Comparison of ENCODE assay signal across 36 cellular contexts in genomic region chr3:184211297-184211696, GRCh38. TPM values are rescaled to one million over a fixed set of nuclear protein-coding genes. Genes with fewer than 3 reads are reported as not detected.
"Had no signal": no experiment of that assay in that cellular context is flagged by ENCODE, and none has a peak within 500 bp of the region (broad histone marks: within the 10 kb centered on the region; RNA-seq: fewer than 3 reads in every experiment).

No MANE protein-coding gene starts in this region.

- H3K36me3 ChIP-seq: adrenal gland, brain microvascular endothelial cell, breast epithelium had no signal

- H3K4me1 ChIP-seq: body of pancreas, breast epithelium had no signal

- DNase-seq: activated B cell treated with CpG ODN at 0.5 μM for 24 hours; activated CD4-positive, alpha-beta memory T cell treated with anti-CD3 and anti-CD28 coated beads for 36 hours; activated CD4-positive, alpha-beta T cell treated with anti-CD3 and anti-CD28 coated beads for 4 hours; activated CD4-positive, alpha-beta T cell treated with anti-CD3 and anti-CD28 coated beads, Interleukin-2, amount 10 ng/mL, durations not matched to agents 24 days and 14 days; activated CD4-positive, alpha-beta T cell treated with anti-CD3 and anti-CD28 coated beads, Interleukin-2, amount 50 U/mL, for 1 hour; activated CD4-positive, alpha-beta T cell treated with anti-CD3 and anti-CD28 coated beads, Interleukin-2, amount 50 U/mL, for 4 hours; activated CD4-positive, CD25-positive, alpha-beta regulatory T cell treated with anti-CD3 and anti-CD28 coated beads, Interleukin-2, amount 50 U/mL, for 72 hours; activated CD8-positive, alpha-beta memory T cell treated with anti-CD3 and anti-CD28 coated beads, Interleukin-2, amount 50 U/mL, for 4 hours; activated CD8-positive, alpha-beta T cell treated with anti-CD3 and anti-CD28 coated beads for 36 hours; activated effector memory CD4-positive, alpha-beta T cell treated with anti-CD3 and anti-CD28 coated beads, Interleukin-2, amount 50 U/mL, for 16 hours; activated gamma-delta T cell treated with Interleukin-2 at 50 U/mL for 16 hours; activated naive CD4-positive, alpha-beta T cell; activated naive CD4-positive, alpha-beta T cell treated with anti-CD3 and anti-CD28 coated beads for 36 hours; activated naive CD4-positive, alpha-beta T cell treated with anti-CD3 and anti-CD28 coated beads, Interleukin-2, amount 50 U/mL, for 16 hours; activated naive CD8-positive, alpha-beta T cell treated with anti-CD3 and anti-CD28 coated beads for 36 hours; activated T-cell treated with anti-CD3 and anti-CD28 coated beads for 4 hours; activated T-cell treated with anti-CD3 and anti-CD28 coated beads, Interleukin-2, amount 50 U/mL, for 1 hour; activated T-cell treated with anti-CD3 and anti-CD28 coated beads, Interleukin-2, amount 50 U/mL, for 4 hours; activated T-cell treated with anti-CD3 and anti-CD28 coated beads, Interleukin-2, amount 50 U/mL, for 72 hours; adrenal gland; amniotic stem cell; aorta; body of pancreas; brain microvascular endothelial cell; central memory CD4-positive, alpha-beta T cell; T-helper 2 cell; T-helper 9 cell had no signal

- H3K27me3 ChIP-seq: adrenal gland, body of pancreas, brain microvascular endothelial cell had no signal

- FAIRE-seq: astrocyte, TTC549 had no signal

- ATAC-seq: activated CD8-positive, alpha-beta T cell treated with anti-CD3 and anti-CD28 coated beads for 36 hours; activated naive CD4-positive, alpha-beta T cell treated with anti-CD3 and anti-CD28 coated beads, Interleukin-2, amount 50 U/mL, for 72 hours; activated T-cell treated with anti-CD3 and anti-CD28 coated beads, Interleukin-2, amount 50 U/mL, for 4 hours; activated T-cell treated with anti-CD3 and anti-CD28 coated beads, Interleukin-2, amount 50 U/mL, for 72 hours; activated T-helper 17 cell treated with anti-CD3 and anti-CD28 coated beads, Interleukin-2, amount 50 U/mL, for 72 hours; body of pancreas had no signal

- H3K9me3 ChIP-seq: adrenal gland, body of pancreas, breast epithelium had no signal

- H3K27ac ChIP-seq: body of pancreas, brain microvascular endothelial cell, breast epithelium, VCaP had no signal

- H3K4me3 ChIP-seq: adrenal gland, body of pancreas, breast epithelium had no signal

RNA-seq across cellular contexts. Expression of gene VWA5B2, which starts 18.1 kb away (rescaled TPM):
- total RNA-seq: activated CD4-positive, alpha-beta memory T cell treated with anti-CD3 and anti-CD28 coated beads for 36 hours; activated CD4-positive, alpha-beta T cell treated with anti-CD3 and anti-CD28 coated beads, Interleukin-2, amount 10 ng/mL, durations not matched to agents 24 days and 14 days; activated CD8-positive, alpha-beta memory T cell treated with anti-CD3 and anti-CD28 coated beads for 36 hours; activated CD8-positive, alpha-beta T cell treated with anti-CD3 and anti-CD28 coated beads for 36 hours; activated naive CD4-positive, alpha-beta T cell treated with anti-CD3 and anti-CD28 coated beads for 36 hours; activated naive CD4-positive, alpha-beta T cell treated with anti-CD3 and anti-CD28 coated beads, Interleukin-2, amount 50 U/mL, for 72 hours; activated naive CD8-positive, alpha-beta T cell treated with anti-CD3 and anti-CD28 coated beads for 36 hours; activated T-helper 1 cell treated with anti-CD3 and anti-CD28 coated beads, Interleukin-12 subunit alpha, Interleukin-12 subunit beta, Interleukin-2, Interleukin-4 antibody, amounts not matched to agents 30 ng/mL and 10 ng/mL and 1 ng/mL, durations not matched to agents 14 hours and 24 hours and 36 hours; activated T-helper 17 cell treated with anti-CD3 and anti-CD28 coated beads, Interleukin-2, amount 50 U/mL, for 72 hours; aorta; cardiac septum had no signal
